In the genomic region with DNA sequence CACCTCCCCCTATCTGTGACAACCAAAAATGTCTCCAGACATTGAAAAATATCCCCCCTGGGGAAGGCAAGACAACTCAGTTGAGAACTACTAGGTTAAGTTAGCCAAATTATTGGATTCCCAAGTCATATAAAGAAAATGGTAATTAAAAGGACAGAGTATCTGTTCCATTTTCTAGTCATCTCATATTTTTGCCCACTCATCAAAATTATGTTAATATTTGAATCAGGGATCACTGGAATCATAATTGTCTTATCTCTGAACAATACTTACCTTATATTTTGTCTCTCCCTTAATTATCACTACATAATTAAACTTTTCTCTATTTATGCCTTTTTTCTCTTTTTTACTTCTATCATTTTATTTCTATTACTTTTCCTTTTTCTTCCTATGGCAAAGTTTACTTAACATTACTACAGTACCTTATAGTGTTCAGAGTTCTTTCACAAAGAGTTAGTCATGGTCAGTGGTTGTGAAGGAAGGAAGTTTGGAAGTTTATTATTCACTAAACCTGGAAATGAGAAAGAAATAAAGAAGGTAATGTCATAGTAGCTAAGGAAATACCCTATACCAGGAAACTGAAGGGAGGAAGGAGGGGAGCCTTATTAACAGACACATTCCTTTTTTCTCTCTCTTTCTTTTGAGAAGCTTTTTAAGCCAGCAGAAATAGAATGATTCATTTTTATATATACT, we compare ENCODE assay signal across 28 cellular contexts.
DNase-seq lines count a peak whose midpoint lies in the region; ATAC-seq and TF ChIP-seq lines count a peak whose summit lies in the region.
"Had no signal": no experiment of that assay in that cellular context is flagged by ENCODE, and none has a peak within 500 bp of the region (broad histone marks: within the 10 kb centered on the region; RNA-seq: fewer than 3 reads in every experiment).

No MANE protein-coding gene starts in this region.

- ATAC-seq in gastroesophageal sphincter (no peak), GM21423 (IDR thresholded peaks at IDR 0.05; ENCODE audit: unreplicated experiment) (no peak)
- ATAC-seq: CD8-positive, alpha-beta T cell; left ventricle myocardium superior; sciatic nerve; stimulated activated naive B cell treated with anti-CD40 and anti-IgM and Interleukin-4, amounts not matched to agents 10 μg/mL and 1 μg/mL and 100 μg/mL, for 72 hours had no signal

- no peak for DNase-seq in Calu3
- DNase-seq in adipocyte (ENCODE audit: low read depth): no peak
- peak; percentile 59 for DNase-seq in renal cortical epithelial cell (ENCODE audit: low read depth)
- no peak for DNase-seq in NCI-H526 (lab: John Stamatoyannopoulos, UW)
- no peak for DNase-seq in globus pallidus (ENCODE audit: low spot score)
- no peak for DNase-seq in NCI-H1436 (lab: John Stamatoyannopoulos, UW)
- DNase-seq: activated CD4-positive, alpha-beta T cell treated with anti-CD3 and anti-CD28 coated beads, Interleukin-2, amount 50 U/mL, for 48 hours; activated CD4-positive, CD25-positive, alpha-beta regulatory T cell; activated naive CD4-positive, alpha-beta T cell treated with Interleukin-2 at 50 U/mL for 16 hours; adrenal gland; CD8-positive, alpha-beta T cell; DMS 273 treated with DMSO at 0.1 percent for 48 hours; erythroblast; left ventricle myocardium superior; midbrain; NCI-H1092 treated with DMSO at 0.1 percent for 48 hours; NCI-H2029 treated with DMSO at 0.1 percent for 48 hours; NCI-H226; NCI-H82; stimulated activated naive B cell treated with anti-CD40 and anti-IgM and Interleukin-4, amounts not matched to agents 10 μg/mL and 1 μg/mL and 100 μg/mL, for 72 hours had no signal

- no peak overlapping the region for H3K4me3 Mint-ChIP-seq in Calu3 (ENCODE audit: low read depth, unreplicated experiment)
- H3K4me3 Mint-ChIP-seq: B cell; brain; CD8-positive, alpha-beta T cell; neural crest cell; stimulated activated naive B cell treated with anti-CD40 and anti-IgM and Interleukin-4, amounts not matched to agents 10 μg/mL and 1 μg/mL and 100 μg/mL, for 72 hours had no signal

- TF ChIP-seq EP300 in gastroesophageal sphincter (IDR thresholded peaks at IDR 0.05): no peak

- intact Hi-C loops in Calu3 (cut with micrococcal nuclease; ENCODE audit: unreplicated experiment): loop anchor here (10.0 kb wide), 2 partner anchors 242 to 458 kb away; no protein-coding TSS in a partner anchor

- no peaks in the 10 kb centered on the region for H3K9me3 Mint-ChIP-seq in Calu3 (ENCODE audit: low read depth, unreplicated experiment)

- H3K36me3 Mint-ChIP-seq in Calu3 (ENCODE audit: insufficient read depth, unreplicated experiment): no peaks in the 10 kb centered on the region
- H3K36me3 Mint-ChIP-seq: brain; CD8-positive, alpha-beta T cell; stimulated activated naive B cell treated with anti-CD40 and anti-IgM and Interleukin-4, amounts not matched to agents 10 μg/mL and 1 μg/mL and 100 μg/mL, for 72 hours had no signal

- H3K9ac ChIP-seq in adipocyte (ENCODE audit: low read length): peak overlapping the region; percentile 36

- H3K9me3 ChIP-seq in adipocyte (ENCODE audit: control insufficient read depth, low read length) (peaks cover 6% of the 10 kb centered on the region), gastroesophageal sphincter (peaks cover 0 to 10% (median 0%) of the 10 kb centered on the region in 3 donors)
- H3K9me3 ChIP-seq: adrenal gland, suprapubic skin had no signal

- H3K27ac ChIP-seq in gastroesophageal sphincter: peak overlapping the region; percentile 45 to 79 (median 64)
- H3K27ac ChIP-seq: adrenal gland, SK-N-MC, suprapubic skin had no signal

- no peak overlapping the region for H3K4me3 ChIP-seq in adipocyte (ENCODE audit: low read length)
- no peak overlapping the region for H3K4me3 ChIP-seq in gastroesophageal sphincter
- H3K4me3 ChIP-seq: adrenal gland, SK-N-MC, suprapubic skin had no signal

- no peaks in the 10 kb centered on the region for H3K27me3 Mint-ChIP-seq in Calu3 (ENCODE audit: unreplicated experiment)
- H3K27me3 Mint-ChIP-seq: B cell; brain; stimulated activated naive B cell treated with anti-CD40 and anti-IgM and Interleukin-4, amounts not matched to agents 10 μg/mL and 1 μg/mL and 100 μg/mL, for 72 hours had no signal

- H3K36me3 ChIP-seq in adipocyte (ENCODE audit: control insufficient read depth, insufficient read depth, low read length, severe bottlenecking): no peaks in the 10 kb centered on the region
- H3K36me3 ChIP-seq in gastroesophageal sphincter: no peaks in the 10 kb centered on the region
- H3K36me3 ChIP-seq: adrenal gland, suprapubic skin had no signal

- H3K4me1 Mint-ChIP-seq in Calu3 (ENCODE audit: low read depth, unreplicated experiment): peaks cover 48% of the 10 kb centered on the region
- H3K4me1 Mint-ChIP-seq: B cell; stimulated activated naive B cell treated with anti-CD40 and anti-IgM and Interleukin-4, amounts not matched to agents 10 μg/mL and 1 μg/mL and 100 μg/mL, for 72 hours had no signal

- TF ChIP-seq CTCF in Calu3 (IDR thresholded peaks at IDR 0.05; ENCODE audit: unreplicated experiment) (no peak), gastroesophageal sphincter (IDR thresholded peaks at IDR 0.05) (no peak)

- H3K4me1 ChIP-seq in adipocyte (ENCODE audit: control insufficient read depth, insufficient read depth, low read length) (peaks cover 11% of the 10 kb centered on the region), gastroesophageal sphincter (peaks cover 0 to 22% (median 4%) of the 10 kb centered on the region in 3 donors)
- H3K4me1 ChIP-seq: adrenal gland, suprapubic skin had no signal

- BruUV-seq in Calu3 (replicated peaks; lab: Mats Ljungman, UMichigan): no TSS peak

- TF ChIP-seq POLR2A in gastroesophageal sphincter (IDR thresholded peaks at IDR 0.05): no peak

- H3K27ac Mint-ChIP-seq in Calu3 (ENCODE audit: unreplicated experiment): peak overlapping the region; percentile 33
- H3K27ac Mint-ChIP-seq: B cell; CD8-positive, alpha-beta T cell; stimulated activated naive B cell treated with anti-CD40 and anti-IgM and Interleukin-4, amounts not matched to agents 10 μg/mL and 1 μg/mL and 100 μg/mL, for 72 hours had no signal

- H3K27me3 ChIP-seq in adipocyte (replicated peaks; ENCODE audit: control insufficient read depth, insufficient read depth, low read length): no peaks in the 10 kb centered on the region
- no peaks in the 10 kb centered on the region for H3K27me3 ChIP-seq in gastroesophageal sphincter
- H3K27me3 ChIP-seq: adrenal gland, suprapubic skin had no signal

- CTCF ChIA-PET in Calu3 (lab: Charles Lee): no interaction called here
